8 cellular contexts compared by ENCODE assay signal in genomic region chr17:50866950-50867855, GRCh38.
DNase-seq lines count a peak whose midpoint lies in the region; ATAC-seq lines count a peak whose summit lies in the region.

No MANE protein-coding gene starts in this region.

- peak overlapping the region; percentile 98 for H3K4me3 ChIP-seq in SK-N-MC

- ATAC-seq in HG02588 (IDR thresholded peaks at IDR 0.05; ENCODE audit: unreplicated experiment): peak; percentile 33

- H3K36me3 Mint-ChIP-seq in activated naive CD4-positive, alpha-beta T cell treated with anti-CD3 and anti-CD28 coated beads, Interleukin-2, amount 50 U/mL, for 24 hours: no peaks in the 10 kb centered on the region

- no peaks in the 10 kb centered on the region for H3K9me3 Mint-ChIP-seq in activated naive CD4-positive, alpha-beta T cell treated with anti-CD3 and anti-CD28 coated beads, Interleukin-2, amount 50 U/mL, for 24 hours

- peak overlapping the region; percentile 99 for H3K4me3 Mint-ChIP-seq in activated naive CD4-positive, alpha-beta T cell treated with anti-CD3 and anti-CD28 coated beads, Interleukin-2, amount 50 U/mL, for 24 hours

- H3K4me1 Mint-ChIP-seq in activated naive CD4-positive, alpha-beta T cell treated with anti-CD3 and anti-CD28 coated beads, Interleukin-2, amount 50 U/mL, for 24 hours: peaks cover 57% of the 10 kb centered on the region

- H3K9me3 ChIP-seq in SK-N-MC (ENCODE audit: low read depth, low read length): no peaks in the 10 kb centered on the region

- DNase-seq in GM03348 (ENCODE audit: low spot score): peak; percentile 90
- DNase-seq in NCI-H1092 (lab: John Stamatoyannopoulos, UW): peak; percentile 98
- peak; percentile 81 for DNase-seq in SK-N-MC (ENCODE audit: low read depth, low spot score)
- peak; percentile 98 for DNase-seq in globus pallidus (ENCODE audit: low spot score)
- DNase-seq in non-pigmented ciliary epithelial cell (ENCODE audit: low read depth): peak; percentile 71
- peak; percentile 99 for DNase-seq in superior temporal gyrus (ENCODE audit: extremely low spot score)

- H3K9ac ChIP-seq in SK-N-MC (ENCODE audit: insufficient read length): peak overlapping the region; percentile 76

- peak overlapping the region; percentile 98 for H3K27ac Mint-ChIP-seq in activated naive CD4-positive, alpha-beta T cell treated with anti-CD3 and anti-CD28 coated beads, Interleukin-2, amount 50 U/mL, for 24 hours

- H3K36me3 ChIP-seq in SK-N-MC (ENCODE audit: insufficient read depth, low read length): peaks cover 6% of the 10 kb centered on the region

- no peaks in the 10 kb centered on the region for H3K27me3 Mint-ChIP-seq in activated naive CD4-positive, alpha-beta T cell treated with anti-CD3 and anti-CD28 coated beads, Interleukin-2, amount 50 U/mL, for 24 hours

- peak overlapping the region; percentile 88 for H3K27ac ChIP-seq in SK-N-MC

Comparison
In these comparisons a context has a peak if more than half of its experiments do, and no peak if none do; other contexts are left out.
1. Peak in every context shown above with its lines: DNase-seq, ATAC-seq, H3K4me3 ChIP-seq and H3K27ac ChIP-seq.